ENCODE assay signal across 29 cellular contexts in genomic region chr2:126855606-126856005, GRCh38. TPM values are rescaled to one million over a fixed set of nuclear protein-coding genes. Genes with fewer than 3 reads are reported as not detected.
"Had no signal": no experiment of that assay in that cellular context is flagged by ENCODE, and none has a peak within 500 bp of the region (broad histone marks: within the 10 kb centered on the region; RNA-seq: fewer than 3 reads in every experiment).

No MANE protein-coding gene starts in this region.

- DNase-seq: activated CD4-positive, alpha-beta T cell treated with anti-CD3 and anti-CD28 coated beads for 4 hours; activated CD8-positive, alpha-beta T cell treated with anti-CD3 and anti-CD28 coated beads for 36 hours; activated effector memory CD4-positive, alpha-beta T cell treated with Interleukin-2 at 50 U/mL for 16 hours; activated naive CD4-positive, alpha-beta T cell; activated T-cell treated with anti-CD3 and anti-CD28 coated beads, Interleukin-2, amount 50 U/mL, for 24 hours; aorta; body of pancreas; MG63; MV-4-11; NCI-H1092 treated with DMSO at 0.1 percent for 48 hours; NCI-H1436; NCI-H1694 treated with DMSO at 0.1 percent for 48 hours; NCI-H2029 treated with DMSO at 0.1 percent for 48 hours; NCI-H345; NCI-H510A treated with DMSO at 0.1 percent for 48 hours; NCI-H69; NK-92 treated with Interleukin-12 subunit alpha and Interleukin-12 subunit beta, amount 100 ng/mL, for 24 hours; OCI-M1; Peyer's patch; Right ventricle myocardium superior; SJCRH30; SK-N-SH; T-helper 1 cell had no signal

- H3K4me1 Mint-ChIP-seq: activated naive CD4-positive, alpha-beta T cell treated with anti-CD3 and anti-CD28 coated beads, Interleukin-2, amount 50 U/mL, for 24 hours had no signal

- H3K9me3 ChIP-seq: body of pancreas, MG63, Peyer's patch, SJCRH30, SK-N-SH had no signal

- H3K4me1 ChIP-seq: body of pancreas, Peyer's patch, SJCRH30 had no signal

- H3K4me3 ChIP-seq: body of pancreas, MG63, Peyer's patch, SJCRH30 had no signal

- H3K27me3 ChIP-seq: body of pancreas, MG63, Peyer's patch, SJCRH30 had no signal

- H3K36me3 ChIP-seq: MG63, Peyer's patch, SJCRH30 had no signal

- H3K27ac ChIP-seq: body of pancreas, Peyer's patch, RWPE1, SJCRH30 had no signal

- H3K4me3 Mint-ChIP-seq: activated CD8-positive, alpha-beta T cell treated with anti-CD3 and anti-CD28 coated beads for 36 hours; activated naive CD4-positive, alpha-beta T cell treated with anti-CD3 and anti-CD28 coated beads, Interleukin-2, amount 50 U/mL, for 24 hours; activated T-cell treated with anti-CD3 and anti-CD28 coated beads, Interleukin-2, amount 50 U/mL, for 24 hours; activated T-helper 1 cell treated with anti-CD3 and anti-CD28 coated beads, Interleukin-12 subunit alpha, Interleukin-12 subunit beta, Interleukin-2, Interleukin-4 antibody, amounts not matched to agents 30 ng/mL and 10 ng/mL and 1 ng/mL, durations not matched to agents 14 hours and 24 hours and 36 hours had no signal

- H3K36me3 Mint-ChIP-seq: activated naive CD4-positive, alpha-beta T cell treated with anti-CD3 and anti-CD28 coated beads, Interleukin-2, amount 50 U/mL, for 24 hours had no signal

- ATAC-seq: activated CD4-positive, CD25-positive, alpha-beta regulatory T cell treated with anti-CD3 and anti-CD28 coated beads, Interleukin-2, amount 50 U/mL, for 24 hours; activated CD8-positive, alpha-beta T cell treated with anti-CD3 and anti-CD28 coated beads for 36 hours; body of pancreas had no signal

- H3K9me3 Mint-ChIP-seq: activated CD8-positive, alpha-beta T cell treated with anti-CD3 and anti-CD28 coated beads for 36 hours; activated naive CD4-positive, alpha-beta T cell treated with anti-CD3 and anti-CD28 coated beads, Interleukin-2, amount 50 U/mL, for 24 hours; activated T-cell treated with anti-CD3 and anti-CD28 coated beads, Interleukin-2, amount 50 U/mL, for 24 hours; activated T-helper 1 cell treated with anti-CD3 and anti-CD28 coated beads, Interleukin-12 subunit alpha, Interleukin-12 subunit beta, Interleukin-2, Interleukin-4 antibody, amounts not matched to agents 30 ng/mL and 10 ng/mL and 1 ng/mL, durations not matched to agents 14 hours and 24 hours and 36 hours had no signal

- H3K27ac Mint-ChIP-seq: activated CD8-positive, alpha-beta T cell treated with anti-CD3 and anti-CD28 coated beads for 36 hours; activated naive CD4-positive, alpha-beta T cell treated with anti-CD3 and anti-CD28 coated beads, Interleukin-2, amount 50 U/mL, for 24 hours; activated T-cell treated with anti-CD3 and anti-CD28 coated beads, Interleukin-2, amount 50 U/mL, for 24 hours; activated T-helper 1 cell treated with anti-CD3 and anti-CD28 coated beads, Interleukin-12 subunit alpha, Interleukin-12 subunit beta, Interleukin-2, Interleukin-4 antibody, amounts not matched to agents 30 ng/mL and 10 ng/mL and 1 ng/mL, durations not matched to agents 14 hours and 24 hours and 36 hours had no signal

- H3K27me3 Mint-ChIP-seq: activated CD8-positive, alpha-beta T cell treated with anti-CD3 and anti-CD28 coated beads for 36 hours; activated T-cell treated with anti-CD3 and anti-CD28 coated beads, Interleukin-2, amount 50 U/mL, for 24 hours had no signal

RNA-seq across cellular contexts. Expression of gene TEX51, which starts 43.1 kb away (rescaled TPM):
- total RNA-seq: activated CD8-positive, alpha-beta T cell treated with anti-CD3 and anti-CD28 coated beads for 36 hours; activated T-helper 1 cell treated with anti-CD3 and anti-CD28 coated beads, Interleukin-12 subunit alpha, Interleukin-12 subunit beta, Interleukin-2, Interleukin-4 antibody, amounts not matched to agents 30 ng/mL and 10 ng/mL and 1 ng/mL, durations not matched to agents 14 hours and 24 hours and 36 hours; aorta; body of pancreas; bronchial epithelial cell; Peyer's patch; Right ventricle myocardium superior; SJCRH30; T-helper 2 cell treated with Interferon-gamma antibody and Interleukin-4, amounts not matched to agents 100 ng/mL and 5 ng/mL, for 36 hours had no signal
- polyA plus RNA-seq: aorta, SK-N-SH had no signal
